ENCODE assay signal across 8 cellular contexts in the genomic region with DNA sequence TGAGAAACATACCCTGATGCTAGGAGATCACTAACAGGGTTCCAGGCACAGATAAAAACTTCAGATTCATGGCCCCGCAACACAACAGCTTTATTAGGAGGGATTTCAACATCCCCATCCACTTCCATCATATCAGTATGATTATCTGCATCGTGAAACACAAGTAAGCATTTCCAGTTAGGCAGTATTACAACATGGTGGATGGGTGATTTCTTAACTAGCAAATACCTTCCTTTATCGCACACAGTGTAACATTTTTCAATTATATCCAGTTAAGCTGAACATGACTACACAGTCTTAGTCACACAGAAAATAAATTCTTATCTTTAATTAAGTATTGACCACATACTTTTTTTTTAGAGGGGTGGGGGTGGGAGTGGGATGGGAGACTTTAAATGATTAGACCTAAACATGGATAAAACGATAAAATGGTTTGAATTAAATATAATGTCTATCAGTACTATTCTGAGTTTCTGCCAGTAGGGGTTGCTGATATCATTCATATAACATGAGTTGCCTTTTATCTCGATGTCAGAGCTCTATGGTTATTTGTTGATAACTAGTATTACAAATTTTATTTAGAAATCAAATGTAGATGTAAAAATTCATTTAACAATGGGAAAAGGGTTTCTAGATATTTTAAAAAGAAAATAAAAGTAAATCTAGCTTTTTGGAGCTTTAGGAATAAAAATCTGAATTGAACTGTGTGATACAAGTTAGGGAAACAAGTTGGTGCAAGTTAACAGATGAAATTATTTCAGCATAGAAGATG.
DNase-seq lines count a peak whose midpoint lies in the region; ATAC-seq and TF ChIP-seq lines count a peak whose summit lies in the region.

No MANE protein-coding gene starts in this region.

- no peaks in the 10 kb centered on the region for H3K27me3 ChIP-seq in lower lobe of right lung (ENCODE audit: low read depth)

- intact Hi-C loops in activated CD4-positive, alpha-beta T cell treated with anti-CD3 and anti-CD28 coated beads for 36 hours (cut with DNase I, micrococcal nuclease), result loop anchor here (1.0 to 10.0 kb wide), 8 partner anchors 308 to 1104 kb away; no protein-coding TSS in a partner anchor
- intact Hi-C loops in lower lobe of right lung (cut with DNase I), result loop anchor here (10.0 kb wide), 1 partner anchor 144 kb away; the partner anchor contains the start of gene TBL1XR1

- H3K9me3 ChIP-seq in lower lobe of right lung, result no peaks in the 10 kb centered on the region

- no peaks in the 10 kb centered on the region for H3K9me3 Mint-ChIP-seq in activated CD4-positive, alpha-beta T cell treated with anti-CD3 and anti-CD28 coated beads for 36 hours (ENCODE audit: low read depth)
- H3K9me3 Mint-ChIP-seq in central memory CD8-positive, alpha-beta T cell, result no peaks in the 10 kb centered on the region

- H3K4me1 Mint-ChIP-seq in activated CD4-positive, alpha-beta T cell treated with anti-CD3 and anti-CD28 coated beads for 36 hours, result peaks cover 12% of the 10 kb centered on the region
- peaks cover 7% of the 10 kb centered on the region for H3K4me1 Mint-ChIP-seq in central memory CD8-positive, alpha-beta T cell

- peak; percentile 60 for ATAC-seq in activated CD4-positive, alpha-beta T cell treated with anti-CD3 and anti-CD28 coated beads for 36 hours
- peak; percentile 74 for ATAC-seq in HG03378 (IDR thresholded peaks at IDR 0.05; ENCODE audit: unreplicated experiment)
- peak; percentile 64 for ATAC-seq in central memory CD8-positive, alpha-beta T cell (replicated peaks; ENCODE audit: extremely low read depth, poor library complexity, severe bottlenecking)
- ATAC-seq in lower lobe of right lung, result peak in 1 of 2 donors; percentile 75

- POLR2A ChIA-PET in activated CD4-positive, alpha-beta T cell treated with anti-CD3 and anti-CD28 coated beads for 36 hours (lab: Charles Lee), result no interaction called here

- H3K4me3 ChIP-seq in lower lobe of right lung, result no peak overlapping the region

- H3K36me3 Mint-ChIP-seq in activated CD4-positive, alpha-beta T cell treated with anti-CD3 and anti-CD28 coated beads for 36 hours (ENCODE audit: low read depth), result peaks cover 36% of the 10 kb centered on the region
- H3K36me3 Mint-ChIP-seq in central memory CD8-positive, alpha-beta T cell (ENCODE audit: insufficient read depth), result peaks cover 35% of the 10 kb centered on the region

- H3K36me3 ChIP-seq in lower lobe of right lung, result peaks cover 49% of the 10 kb centered on the region

- no peak for DNase-seq in activated CD4-positive, alpha-beta T cell treated with anti-CD3 and anti-CD28 coated beads for 36 hours
- DNase-seq in activated CD4-positive, alpha-beta T cell treated with anti-CD3 and anti-CD28 coated beads for 1 hour, result no peak
- DNase-seq in NCI-H748 treated with DMSO at 0.1 percent for 48 hours (lab: John Stamatoyannopoulos, UW) (peak; percentile 33), lower lobe of right lung (no peak), AG08396 (ENCODE audit: low spot score) (no peak)
- no peak for DNase-seq in central memory CD8-positive, alpha-beta T cell (ENCODE audit: low spot score in 2 of 2)
- DNase-seq in stimulated activated CD8-positive, alpha-beta memory T cell treated with anti-CD3 and anti-CD28 coated beads, Interleukin-4, amount 100 ng/mL, for 48 hours, result no peak

- CTCF ChIA-PET in activated CD4-positive, alpha-beta T cell treated with anti-CD3 and anti-CD28 coated beads for 36 hours (lab: Charles Lee), result interaction anchor here (0.7 to 1.8 kb wide), 21 partner anchors 9 to 1335 kb away, joined by 3 to 7 read pairs (median 3); no protein-coding TSS in a partner anchor

- peak; percentile 55 for TF ChIP-seq CTCF in lower lobe of right lung (IDR thresholded peaks at IDR 0.05)

- peaks cover 14% of the 10 kb centered on the region for H3K4me1 ChIP-seq in lower lobe of right lung

- H3K4me3 Mint-ChIP-seq in activated CD4-positive, alpha-beta T cell treated with anti-CD3 and anti-CD28 coated beads for 36 hours, result no peak overlapping the region
- no peak overlapping the region for H3K4me3 Mint-ChIP-seq in central memory CD8-positive, alpha-beta T cell

- H3K27ac ChIP-seq in lower lobe of right lung, result no peak overlapping the region

- peak overlapping the region; percentile 31 for H3K27ac Mint-ChIP-seq in activated CD4-positive, alpha-beta T cell treated with anti-CD3 and anti-CD28 coated beads for 36 hours
- H3K27ac Mint-ChIP-seq in central memory CD8-positive, alpha-beta T cell (ENCODE audit: low read depth), result no peak overlapping the region

- no peaks in the 10 kb centered on the region for H3K27me3 Mint-ChIP-seq in activated CD4-positive, alpha-beta T cell treated with anti-CD3 and anti-CD28 coated beads for 36 hours
- H3K27me3 Mint-ChIP-seq in central memory CD8-positive, alpha-beta T cell, result no peaks in the 10 kb centered on the region
